Comparison of ENCODE assay signal across 16 cellular contexts in the genomic region with DNA sequence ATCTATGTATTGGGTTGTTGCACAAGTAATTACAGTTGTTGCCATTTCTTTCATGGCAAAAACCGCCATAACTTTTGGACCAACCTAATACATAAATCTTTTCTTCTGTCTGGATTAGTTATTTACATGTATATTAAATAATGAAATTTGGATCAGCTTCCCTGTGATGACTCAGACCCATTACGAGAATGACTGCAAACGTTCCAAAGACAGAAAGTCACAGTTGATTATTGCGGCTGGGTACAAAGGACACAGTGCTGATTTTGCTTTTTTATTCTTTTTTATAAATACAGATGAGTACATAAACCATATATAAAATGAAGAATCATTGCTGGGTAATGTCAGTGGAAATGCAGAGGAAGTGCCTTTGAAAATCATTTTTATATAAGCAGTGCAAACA.
DNase-seq lines count a peak whose midpoint lies in the region; ATAC-seq and TF ChIP-seq lines count a peak whose summit lies in the region.
"Had no signal": no experiment of that assay in that cellular context is flagged by ENCODE, and none has a peak within 500 bp of the region (broad histone marks: within the 10 kb centered on the region; RNA-seq: fewer than 3 reads in every experiment).

No MANE protein-coding gene starts in this region.

- TF ChIP-seq POLR2A in HCT116 (IDR thresholded peaks at IDR 0.05; ENCODE audit: borderline replicate concordance, extremely low read depth, insufficient read depth, insufficient read length) (no peak), uterus (IDR thresholded peaks at IDR 0.05) (no peak)

- H3K79me2 ChIP-seq in HCT116 (ENCODE audit: insufficient read depth, low read length), result no peaks in the 10 kb centered on the region

- H4K20me1 ChIP-seq in HCT116 (ENCODE audit: insufficient read depth), result no peaks in the 10 kb centered on the region

- no TSS peak for BruUV-seq in HCT116 (replicated peaks; lab: Mats Ljungman, UMichigan)

- H2AFZ ChIP-seq in HCT116 (ENCODE audit: low read depth, low read length, poor library complexity, severe bottlenecking), result no peak overlapping the region

- no peak overlapping the region for H3K4me3 ChIP-seq in HCT116 (replicated peaks in 1 of 2; ENCODE audit: low read depth in 1 of 2, low read length in 2 of 2)
- no peak overlapping the region for H3K4me3 ChIP-seq in fibroblast of mammary gland (ENCODE audit: control insufficient read depth, low read depth, low read length)
- no peak overlapping the region for H3K4me3 ChIP-seq in uterus
- H3K4me3 ChIP-seq: adrenal gland, GM12878, K562 had no signal

- no peak overlapping the region for H3K4me2 ChIP-seq in HCT116 (ENCODE audit: low read length)

- no peaks in the 10 kb centered on the region for H3K9me2 ChIP-seq in HCT116 (ENCODE audit: insufficient read depth)

- RAD21 ChIA-PET in HCT116 (lab: Charles Lee; ENCODE audit: low non-redundant PET in 1 of 2, low total read pairs in 2 of 2, uncharacterized antibody in 2 of 2, unreplicated experiment in 2 of 2), result no interaction called here

- H3K27me3 ChIP-seq in HCT116 (ENCODE audit: insufficient read depth, low read length) (no peaks in the 10 kb centered on the region), uterus (no peaks in the 10 kb centered on the region)
- H3K27me3 ChIP-seq: adrenal gland had no signal

- POLR2A ChIA-PET in HCT116 (lab: Charles Lee) (interaction anchor here (0.8 kb wide), 1 partner anchor 18 kb away, joined by 3 read pairs; no protein-coding TSS in a partner anchor), GM10248 (lab: Yijun Ruan, JAX) (interaction anchor here (0.7 kb wide), 1 partner anchor 299 kb away, joined by 3 read pairs; no protein-coding TSS in a partner anchor)

- TF ChIP-seq RAD21 in HCT116 (IDR thresholded peaks at IDR 0.05; ENCODE audit: low read depth), result no peak

- no peaks in the 10 kb centered on the region for H3K9me3 ChIP-seq in HCT116 (ENCODE audit: control insufficient read depth in 1 of 2, insufficient read depth in 1 of 2, low read depth in 1 of 2, low read length in 2 of 2)
- H3K9me3 ChIP-seq in uterus, result no peaks in the 10 kb centered on the region

- H3K36me3 ChIP-seq in HCT116 (ENCODE audit: control insufficient read depth in 1 of 2, insufficient read depth in 2 of 2, low read length in 2 of 2) (no peaks in the 10 kb centered on the region), uterus (no peaks in the 10 kb centered on the region)
- H3K36me3 ChIP-seq: adrenal gland had no signal

- no peak overlapping the region for H3K9ac ChIP-seq in HCT116 (ENCODE audit: low read length)

- no peak for ATAC-seq in HCT116
- ATAC-seq: GM12878, K562 had no signal

- DNase-seq in HCT116 (ENCODE audit: low read depth, low spot score), result no peak
- DNase-seq in astrocyte of the hippocampus (ENCODE audit: low read depth, low spot score), result peak; percentile 26
- peak; percentile 80 for DNase-seq in fibroblast of mammary gland (ENCODE audit: low read depth)
- no peak for DNase-seq in uterus
- DNase-seq in posterior vena cava (ENCODE audit: low spot score), result no peak
- DNase-seq in GM10248 (ENCODE audit: extremely low spot score), result no peak
- no peak for DNase-seq in LoVo (ENCODE audit: low spot score)
- DNase-seq: activated CD4-positive, alpha-beta memory T cell treated with anti-CD3 and anti-CD28 coated beads, Interleukin-2, amount 10 ng/mL, durations not matched to agents 7 days and 5 days; CD4-positive, alpha-beta T cell; DND-41; glutamatergic neuron; NCI-H1417 treated with DMSO at 0.1 percent for 48 hours; stimulated activated naive CD4-positive, alpha-beta T cell had no signal

- intact Hi-C loops in HCT116 (cut with micrococcal nuclease) (no loop called here), uterus (cut with DNase I; ENCODE audit: low total_unique reads) (no loop called here), posterior vena cava (cut with DNase I) (no loop called here)

- TF ChIP-seq CTCF in HCT116 (IDR thresholded peaks at IDR 0.05 in 2 of 3, conservative IDR thresholded peaks at IDR 0.05 in 1 of 3; ENCODE audit: borderline replicate concordance in 1 of 3, insufficient read depth in 1 of 3, low read depth in 2 of 3, low read length in 2 of 3), result no peak
- no peak for TF ChIP-seq CTCF in fibroblast of mammary gland (conservative IDR thresholded peaks at IDR 0.05; ENCODE audit: control insufficient read depth, insufficient read depth, low read depth, low read length)
- TF ChIP-seq CTCF in uterus (IDR thresholded peaks at IDR 0.05), result no peak
- no peak for TF ChIP-seq CTCF in GM10248 (IDR thresholded peaks at IDR 0.05; ENCODE audit: control extremely low read depth, extremely low read depth, low read depth, missing control alignments)

- H3K27ac ChIP-seq in HCT116 (ENCODE audit: low read depth, low read length) (no peak overlapping the region), uterus (peak overlapping the region; percentile 63 to 83)

- CTCF ChIA-PET in HCT116 (lab: Charles Lee) (interaction anchor here (1.0 kb wide), 1 partner anchor 9 kb away, joined by 4 read pairs; no protein-coding TSS in a partner anchor), GM10248 (lab: Yijun Ruan, JAX) (interaction anchor here (1.4 kb wide), 1 partner anchor 10 kb away, joined by 3 read pairs; no protein-coding TSS in a partner anchor)

- H3K4me1 ChIP-seq in HCT116 (ENCODE audit: control insufficient read depth in 1 of 2, insufficient read depth in 2 of 2, low read length in 2 of 2) (peaks cover 0 to 15% of the 10 kb centered on the region in 2 experiments; a peak in 2 of 4 replicates), uterus (no peaks in the 10 kb centered on the region)

TF ChIP-seq in HCT116, 20 proteins besides CTCF, POLR2A, EP300 and RAD21:
- no peak for TF ChIP-seq SP1 (IDR thresholded peaks at IDR 0.05; ENCODE audit: low read depth)
- peak; percentile 25 for TF ChIP-seq FOSL1 (IDR thresholded peaks at IDR 0.05; ENCODE audit: low read depth)
- TF ChIP-seq ZNF274 (IDR thresholded peaks at IDR 0.05; ENCODE audit: low read depth, low read length), result no peak

Comparison
In these comparisons a context has a peak if more than half of its experiments do, and no peak if none do; other contexts are left out.
1. DNase-seq: peak in astrocyte of the hippocampus (single experiment) and fibroblast of mammary gland (single experiment); none in HCT116 (single experiment), uterus (0 of 2), posterior vena cava (single experiment), GM10248 (single experiment) and LoVo (single experiment).